9 cellular contexts compared by ENCODE assay signal in the genomic region with DNA sequence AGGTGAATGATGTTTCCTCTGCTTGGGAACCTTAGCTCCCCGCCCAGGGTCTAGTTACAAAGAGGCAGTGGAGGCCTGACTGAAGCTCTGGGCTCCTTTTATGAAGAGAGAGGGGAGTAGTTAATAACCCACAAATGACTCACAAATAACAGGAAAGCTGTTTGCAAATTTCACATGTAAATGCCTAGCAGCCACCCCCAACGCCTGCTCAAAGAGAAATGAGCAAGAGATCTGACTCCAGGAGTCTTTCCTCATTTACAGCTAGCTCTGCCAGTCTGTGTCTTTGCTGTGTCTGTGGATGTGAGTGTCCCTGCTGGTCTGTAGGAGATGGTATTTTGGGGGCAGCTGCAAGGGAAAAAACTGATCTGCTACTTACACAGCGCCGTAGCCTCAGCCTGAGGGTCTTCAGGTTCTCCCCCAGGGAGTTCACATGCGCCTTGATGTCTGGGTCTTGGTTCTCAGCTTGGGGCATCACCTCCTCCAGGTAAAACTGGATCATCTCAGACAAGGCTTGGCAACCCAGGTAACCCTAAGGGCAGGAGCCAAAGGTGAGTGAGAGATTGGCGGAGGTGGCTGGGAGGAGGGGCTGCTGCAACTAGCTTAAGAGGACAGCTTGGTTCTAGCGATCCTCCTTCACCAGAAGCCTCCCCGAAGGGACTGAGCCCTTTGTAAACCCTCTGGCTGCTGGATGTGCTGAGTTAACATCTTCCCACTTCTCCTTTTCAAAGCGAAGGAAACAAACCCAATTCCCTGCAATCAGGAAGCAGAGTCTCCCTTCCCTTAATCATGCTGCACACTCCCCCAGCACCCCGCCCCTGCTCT. TPM values are rescaled to one million over a fixed set of nuclear protein-coding genes. Genes with fewer than 3 reads are reported as not detected.
DNase-seq lines count a peak whose midpoint lies in the region; ATAC-seq and TF ChIP-seq lines count a peak whose summit lies in the region.
"Had no signal": no experiment of that assay in that cellular context is flagged by ENCODE, and none has a peak within 500 bp of the region (broad histone marks: within the 10 kb centered on the region; RNA-seq: fewer than 3 reads in every experiment).

IL19 (plus strand) TSS at position 243 of the 822 bp plus-strand sequence. CDS start 65,890 bp downstream, outside the sequence.

- H3K27me3 Mint-ChIP-seq in nephron (ENCODE audit: low read depth): peaks cover 18% of the 10 kb centered on the region

- H3K4me3 ChIP-seq in Jurkat, Clone E6-1 (ENCODE audit: low read length): peak within 1 kb of the TSS; percentile 3; the same call in 1 of the 2 replicates
- no peak within 1 kb of the TSS for H3K4me3 ChIP-seq in astrocyte of the cerebellum (ENCODE audit: low read depth, low read length)

- peak; percentile 20; the same call in 1 of the 3 replicates for TF ChIP-seq CTCF in GM12872 (IDR thresholded peaks at IDR 0.05; ENCODE audit: insufficient read depth, low read depth, low read length)
- no peak for TF ChIP-seq CTCF in astrocyte of the cerebellum (IDR thresholded peaks at IDR 0.05; ENCODE audit: low read depth, low read length, missing control alignments)
- TF ChIP-seq CTCF in nephron (IDR thresholded peaks at IDR 0.05; ENCODE audit: unreplicated experiment in 3 of 3): no peak

- ATAC-seq in HG03442 (IDR thresholded peaks at IDR 0.05; ENCODE audit: unreplicated experiment): no peak
- no peak for ATAC-seq in GM21526 (IDR thresholded peaks at IDR 0.05; ENCODE audit: low FRiP score, unreplicated experiment)
- ATAC-seq in HG03280 (IDR thresholded peaks at IDR 0.05; ENCODE audit: unreplicated experiment): no peak
- no peak for ATAC-seq in HG03095 (IDR thresholded peaks at IDR 0.05; ENCODE audit: unreplicated experiment)

- peak within 1 kb of the TSS; percentile 48 to 73 (median 66) for H3K27ac Mint-ChIP-seq in nephron

- H3K4me1 Mint-ChIP-seq in nephron: peaks cover 33% of the 10 kb centered on the region

- peak within 1 kb of the TSS in 2 of 3 experiments; percentile 28 to 37 for H3K4me3 Mint-ChIP-seq in nephron

- no peaks in the 10 kb centered on the region for H3K9me3 Mint-ChIP-seq in nephron

- no peaks in the 10 kb centered on the region for H3K36me3 Mint-ChIP-seq in nephron (ENCODE audit: low read depth)

- no peak for DNase-seq in Jurkat, Clone E6-1 (ENCODE audit: low read depth, low spot score)
- DNase-seq in astrocyte of the cerebellum (ENCODE audit: low read depth): peak; percentile 31

- in situ Hi-C loops in astrocyte of the cerebellum (cut with HindIII; ENCODE audit: low sequenced_read_pairs): no loop called here

RNA-seq across cellular contexts. Expression of gene IL19, which starts in this region (rescaled TPM):
- polyA plus RNA-seq in Jurkat, Clone E6-1 (2012; ENCODE audit: insufficient read depth, insufficient read length): not detected
- polyA plus RNA-seq: liver had no signal
